30 cellular contexts compared by ENCODE assay signal in genomic region chr13:46075811-46076210, GRCh38. TPM values are rescaled to one million over a fixed set of nuclear protein-coding genes. Genes with fewer than 3 reads are reported as not detected.
"Had no signal": no experiment of that assay in that cellular context is flagged by ENCODE, and none has a peak within 500 bp of the region (broad histone marks: within the 10 kb centered on the region; RNA-seq: fewer than 3 reads in every experiment).

No MANE protein-coding gene starts in this region.

- H3K4me1 ChIP-seq: stomach, suprapubic skin, testis, thyroid gland, tibial artery, tibial nerve, transverse colon, upper lobe of left lung, upper lobe of right lung, uterus, vagina had no signal

- FAIRE-seq: urothelium cell line had no signal

- H3K36me3 ChIP-seq: stomach, suprapubic skin, thoracic aorta, thyroid gland, tibial artery, tibial nerve, transverse colon, upper lobe of left lung, upper lobe of right lung, uterus, vagina had no signal

- DNase-seq: stimulated activated CD4-positive, alpha-beta T cell treated with anti-CD3 and anti-CD28 coated beads, Interleukin-2, amount 100 ng/mL, for 48 hours; stimulated activated CD4-positive, alpha-beta T cell treated with anti-CD3 and anti-CD28 coated beads, Interleukin-4, amount 100 ng/mL, for 1 hour; stimulated activated CD4-positive, alpha-beta T cell treated with anti-CD3 and anti-CD28 coated beads, Interleukin-4, amount 100 ng/mL, for 24 hours; stimulated activated CD4-positive, alpha-beta T cell treated with anti-CD3 and anti-CD28 coated beads, Interleukin-4, amount 100 ng/mL, for 4 hours; stimulated activated CD8-positive, alpha-beta memory T cell treated with anti-CD3 and anti-CD28 coated beads, Interleukin-4, amount 100 ng/mL, for 48 hours; stimulated activated naive B cell treated with anti-CD40 and anti-IgM and Interleukin-4, amounts not matched to agents 10 μg/mL and 1 μg/mL and 100 μg/mL, for 72 hours; stimulated activated naive CD4-positive, alpha-beta T cell; stimulated activated naive CD4-positive, alpha-beta T cell treated with Interleukin-2 at 50 U/mL for 16 hours; stimulated activated naive CD8-positive, alpha-beta T cell treated with anti-CD3 and anti-CD28 coated beads, Interleukin-15, amount 100 ng/mL, for 72 hours; stimulated activated naive CD8-positive, alpha-beta T cell treated with anti-CD3 and anti-CD28 coated beads, Interleukin-15, Interleukin-2, amounts not matched to agents 100 U/mL and 50 U/mL, for 24 hours; stomach; substantia nigra; testis; thyroid gland; tibial artery; transverse colon; trophoblast cell; upper lobe of left lung; upper lobe of right lung; uterus had no signal

- H3K27ac ChIP-seq: stomach, suprapubic skin, testis, thoracic aorta, thyroid gland, tibial artery, tibial nerve, transverse colon, upper lobe of left lung, upper lobe of right lung, uterus, vagina had no signal

- ATAC-seq: stimulated activated effector memory CD8-positive, alpha-beta T cell treated with anti-CD3 and anti-CD28 coated beads, Interleukin-12 subunit alpha, Interleukin-12 subunit beta, amount 100 ng/mL, for 72 hours; stimulated activated memory B cell treated with anti-CD40 and anti-IgM and Interleukin-4, amounts not matched to agents 10 μg/mL and 1 μg/mL and 100 μg/mL, for 72 hours; stimulated activated naive B cell treated with anti-CD40 and anti-IgM and Interleukin-4, amounts not matched to agents 10 μg/mL and 1 μg/mL and 100 μg/mL, for 72 hours; stimulated activated naive CD8-positive, alpha-beta T cell treated with anti-CD3 and anti-CD28 coated beads, Interleukin-15, amount 100 ng/mL, for 72 hours; stimulated activated naive CD8-positive, alpha-beta T cell treated with anti-CD3 and anti-CD28 coated beads, Interleukin-15, Interleukin-2, amounts not matched to agents 100 U/mL and 50 U/mL, for 24 hours; upper lobe of right lung had no signal

- H3K27me3 ChIP-seq: stomach, suprapubic skin, testis, thyroid gland, tibial artery, tibial nerve, transverse colon, upper lobe of left lung, upper lobe of right lung, uterus, vagina had no signal

- H3K9me3 ChIP-seq: stomach, suprapubic skin, testis, thoracic aorta, thyroid gland, tibial artery, transverse colon, upper lobe of left lung, upper lobe of right lung, uterus, vagina had no signal

- H3K4me3 ChIP-seq: stomach, suprapubic skin, testis, thoracic aorta, thyroid gland, tibial artery, tibial nerve, transverse colon, upper lobe of left lung, upper lobe of right lung, uterus, vagina had no signal

RNA-seq across cellular contexts. Expression of gene CPB2, which starts 29.0 kb away (rescaled TPM):
- total RNA-seq: temporal lobe, testis, thoracic aorta, tibial nerve, transverse colon, ureter, urinary bladder, vagina had no signal
- polyA plus RNA-seq: stomach had no signal
